In the genomic region with DNA sequence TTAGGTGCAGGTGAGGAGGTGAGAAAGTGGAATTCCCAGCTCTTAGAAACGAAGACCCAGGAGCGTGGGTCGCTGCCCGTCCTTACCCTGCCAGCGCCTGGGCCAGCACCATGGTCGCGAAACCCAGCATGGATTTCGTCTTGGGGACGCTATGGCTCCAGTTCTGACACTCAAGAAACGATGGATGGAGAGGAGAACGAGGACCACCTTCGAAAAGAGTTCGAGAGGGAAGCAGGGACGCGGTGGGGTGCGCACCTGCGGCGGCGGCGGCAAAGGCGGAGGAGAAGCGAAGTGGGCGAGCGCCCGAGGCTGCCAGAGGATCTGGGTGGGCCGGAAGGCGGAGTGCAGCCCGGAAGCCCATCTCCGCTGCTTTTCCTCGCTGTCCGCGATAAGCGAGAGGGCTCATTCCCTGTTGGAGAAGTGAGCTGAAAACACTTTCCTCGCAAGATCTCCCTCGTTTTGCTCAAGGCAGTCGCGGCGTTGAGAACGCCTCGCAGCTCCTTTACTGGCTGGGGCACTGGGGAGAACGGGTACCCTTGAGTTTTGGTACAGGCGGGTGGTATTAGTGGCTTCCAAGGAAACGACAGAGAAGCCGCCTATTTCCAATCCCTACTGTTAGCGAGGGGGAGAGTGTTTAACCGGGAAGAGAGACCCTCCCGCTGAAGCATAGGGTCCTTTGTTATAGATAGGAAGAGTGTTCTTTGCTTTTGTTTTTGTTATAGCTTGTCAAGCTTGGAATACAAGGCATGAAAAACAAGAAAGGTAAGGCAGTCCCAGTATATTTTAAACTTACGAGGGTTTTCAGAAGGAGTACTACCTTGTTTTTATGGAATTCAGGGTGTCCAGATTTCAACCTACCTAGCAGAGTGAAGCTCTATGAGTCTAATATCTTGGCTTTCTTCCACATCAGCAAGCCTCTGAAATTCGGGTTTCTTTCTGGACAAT, we compare ENCODE assay signal across 12 cellular contexts.
DNase-seq lines count a peak whose midpoint lies in the region; ATAC-seq lines count a peak whose summit lies in the region.
"Had no signal": no experiment of that assay in that cellular context is flagged by ENCODE, and none has a peak within 500 bp of the region (broad histone marks: within the 10 kb centered on the region; RNA-seq: fewer than 3 reads in every experiment).

No MANE protein-coding gene starts in this region.

- peaks cover 30% of the 10 kb centered on the region for H3K36me3 Mint-ChIP-seq in natural killer cell treated with Interleukin-12 subunit alpha and Interleukin-12 subunit beta and Interleukin-15 and Interleukin-18, amount 100 ng/mL, for 72 hours

- peaks cover 5 to 19% of the 10 kb centered on the region in 2 donors for H3K4me1 Mint-ChIP-seq in natural killer cell treated with Interleukin-12 subunit alpha and Interleukin-12 subunit beta and Interleukin-15 and Interleukin-18, amount 100 ng/mL, for 72 hours (ENCODE audit: low read depth in 2 of 2)

- DNase-seq in Daoy (ENCODE audit: low read depth) (peak; percentile 66), superior temporal gyrus (ENCODE audit: extremely low spot score) (no peak)
- no peak for DNase-seq in natural killer cell treated with Interleukin-12 subunit alpha and Interleukin-12 subunit beta and Interleukin-15 and Interleukin-18, amount 100 ng/mL, for 72 hours (ENCODE audit: low spot score)
- DNase-seq in stimulated activated naive CD4-positive, alpha-beta T cell treated with Interleukin-2 at 50 U/mL for 16 hours (lab: John Stamatoyannopoulos, UW) = no peak
- DNase-seq: DMS79 treated with DMSO at 0.1 percent for 48 hours, NCI-H69, T-cell had no signal

- peak overlapping the region; percentile 56 for H3K4me3 ChIP-seq in HUES64 (ENCODE audit: low read length)
- peak overlapping the region; percentile 30 for H3K4me3 ChIP-seq in ectodermal cell (ENCODE audit: insufficient read depth, low read depth, low read length)

- 2% methylated on average over 49 of the region's 49 CpGs for WGBS in HUES64
- 2% methylated on average over 49 of the region's 49 CpGs for WGBS in ectodermal cell, 2 experiments

- no peak overlapping the region for H3K27ac Mint-ChIP-seq in natural killer cell treated with Interleukin-12 subunit alpha and Interleukin-12 subunit beta and Interleukin-15 and Interleukin-18, amount 100 ng/mL, for 72 hours
- H3K27ac Mint-ChIP-seq: dendritic cell treated with granulocyte-macrophage colony-stimulating factor and Interleukin-4, amounts not matched to agents 40 ng/mL and 50 ng/mL, for 4 days had no signal

- H3K36me3 ChIP-seq in HUES64 (ENCODE audit: insufficient read depth, low read length) (no peaks in the 10 kb centered on the region), ectodermal cell (ENCODE audit: control insufficient read depth, insufficient read depth, low read length) (no peaks in the 10 kb centered on the region)

- H3K27ac ChIP-seq in HUES64 (ENCODE audit: low read depth, low read length) (no peak overlapping the region), ectodermal cell (ENCODE audit: insufficient read depth, low read depth, low read length, poor library complexity, severe bottlenecking) (no peak overlapping the region)

- H3K27me3 Mint-ChIP-seq in natural killer cell treated with Interleukin-12 subunit alpha and Interleukin-12 subunit beta and Interleukin-15 and Interleukin-18, amount 100 ng/mL, for 72 hours = peaks cover 75 to 97% of the 10 kb centered on the region in 2 donors

- no peak overlapping the region for H3K9ac ChIP-seq in HUES64 (ENCODE audit: low read depth, low read length)

- peak overlapping the region; percentile 25 for H3K4me3 Mint-ChIP-seq in natural killer cell treated with Interleukin-12 subunit alpha and Interleukin-12 subunit beta and Interleukin-15 and Interleukin-18, amount 100 ng/mL, for 72 hours
- H3K4me3 Mint-ChIP-seq: dendritic cell treated with granulocyte-macrophage colony-stimulating factor and Interleukin-4, amounts not matched to agents 40 ng/mL and 50 ng/mL, for 4 days had no signal

- H3K4me1 ChIP-seq in HUES64 (ENCODE audit: insufficient read depth, low read length) (peaks cover 35% of the 10 kb centered on the region), ectodermal cell (ENCODE audit: control insufficient read depth, insufficient read depth, low read length) (no peaks in the 10 kb centered on the region)

- H3K9me3 ChIP-seq in HUES64 (ENCODE audit: insufficient read depth, low read depth, low read length) = no peaks in the 10 kb centered on the region
- H3K9me3 ChIP-seq in ectodermal cell (ENCODE audit: control insufficient read depth, low read length) = no peaks in the 10 kb centered on the region

- H3K27me3 ChIP-seq in HUES64 (ENCODE audit: insufficient read depth, low read length) (peaks cover 100% of the 10 kb centered on the region), ectodermal cell (ENCODE audit: control insufficient read depth, insufficient read depth, low read length, poor library complexity, severe bottlenecking) (peaks cover 100% of the 10 kb centered on the region)

- no peak for ATAC-seq in natural killer cell treated with Interleukin-12 subunit alpha and Interleukin-12 subunit beta and Interleukin-15 and Interleukin-18, amount 100 ng/mL, for 72 hours
- ATAC-seq in HG03025 (IDR thresholded peaks at IDR 0.05; ENCODE audit: low FRiP score, unreplicated experiment) (no peak), HG03045 (IDR thresholded peaks at IDR 0.05; ENCODE audit: unreplicated experiment) (no peak)
- ATAC-seq: T-cell had no signal

- peaks cover 8% of the 10 kb centered on the region for H3K9me3 Mint-ChIP-seq in natural killer cell treated with Interleukin-12 subunit alpha and Interleukin-12 subunit beta and Interleukin-15 and Interleukin-18, amount 100 ng/mL, for 72 hours
- H3K9me3 Mint-ChIP-seq: dendritic cell treated with granulocyte-macrophage colony-stimulating factor and Interleukin-4, amounts not matched to agents 40 ng/mL and 50 ng/mL, for 4 days had no signal
